In the genomic region with DNA sequence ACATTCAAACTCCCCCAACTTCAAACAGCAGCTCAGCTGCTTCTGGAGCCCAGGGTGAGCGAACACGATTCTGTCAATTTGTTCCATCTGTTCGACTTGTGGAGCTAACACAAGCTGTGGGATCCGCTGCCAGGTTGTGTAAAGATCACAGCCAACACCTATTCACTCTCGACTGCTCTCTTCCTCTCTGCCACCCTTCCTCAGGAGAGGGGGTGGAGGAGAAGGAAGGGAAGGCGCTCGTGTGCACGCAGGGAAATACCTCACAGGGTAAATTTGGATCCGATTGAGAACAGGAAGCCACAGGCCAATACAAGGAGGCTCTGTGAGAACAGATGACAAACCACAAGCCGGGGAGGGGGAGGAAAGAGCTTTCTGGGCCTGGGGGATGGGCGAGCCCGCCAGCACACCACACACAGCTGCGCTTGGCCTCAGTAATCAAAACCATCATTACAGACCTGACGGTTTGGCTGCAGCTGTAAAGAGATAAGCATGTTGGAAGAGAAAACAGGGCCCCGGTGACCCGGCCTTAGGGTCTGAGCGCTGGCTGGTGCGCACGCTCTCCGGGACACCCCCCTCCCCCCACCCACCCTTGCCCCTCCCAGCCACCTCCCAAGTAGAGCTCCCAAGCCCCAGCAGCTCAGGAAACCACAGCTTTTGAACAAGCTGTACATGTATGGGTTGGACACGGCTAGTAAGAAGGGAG, we compare ENCODE assay signal across 8 cellular contexts. TPM values are rescaled to one million over a fixed set of nuclear protein-coding genes. Genes with fewer than 3 reads are reported as not detected.
DNase-seq lines count a peak whose midpoint lies in the region; ATAC-seq and TF ChIP-seq lines count a peak whose summit lies in the region.

No MANE protein-coding gene starts in this region.

- CTCF ChIA-PET in activated naive CD4-positive, alpha-beta T cell treated with anti-CD3 and anti-CD28 coated beads, Interleukin-2, amount 10 ng/mL, durations not matched to agents 7 days and 5 days (lab: Charles Lee) = interaction anchor here (0.7 to 0.8 kb wide), 2 partner anchors 10 to 46 kb away, joined by 3 to 5 read pairs; no protein-coding TSS in a partner anchor

- no peak for TF ChIP-seq POLR2A in vagina (IDR thresholded peaks at IDR 0.05)

- peaks cover 78% of the 10 kb centered on the region for H3K27me3 Mint-ChIP-seq in activated naive CD4-positive, alpha-beta T cell treated with anti-CD3 and anti-CD28 coated beads, Interleukin-2, amount 10 ng/mL, durations not matched to agents 7 days and 5 days
- H3K27me3 Mint-ChIP-seq in glutamatergic neuron (ENCODE audit: unreplicated experiment) = peaks cover 16% of the 10 kb centered on the region

- H3K4me1 Mint-ChIP-seq in activated naive CD4-positive, alpha-beta T cell treated with anti-CD3 and anti-CD28 coated beads, Interleukin-2, amount 10 ng/mL, durations not matched to agents 7 days and 5 days = peaks cover 45% of the 10 kb centered on the region
- peaks cover 63% of the 10 kb centered on the region for H3K4me1 Mint-ChIP-seq in glutamatergic neuron (ENCODE audit: low read depth, unreplicated experiment)

- peak; percentile 97 for DNase-seq in DMS 273 (lab: John Stamatoyannopoulos, UW; ENCODE audit: unreplicated experiment)
- DNase-seq in HuH-7 (ENCODE audit: low spot score) = peak; percentile 23
- peak; percentile 91 for DNase-seq in SK-N-MC (ENCODE audit: low read depth, low spot score)
- DNase-seq in activated naive CD4-positive, alpha-beta T cell treated with anti-CD3 and anti-CD28 coated beads, Interleukin-2, amount 10 ng/mL, durations not matched to agents 7 days and 5 days = peak; percentile 92
- peak; percentile 77 for DNase-seq in glutamatergic neuron
- peak; percentile 89 for DNase-seq in retina
- DNase-seq in vagina (ENCODE audit: extremely low spot score in 2 of 2) = no peak

- TF ChIP-seq CTCF in glutamatergic neuron (IDR thresholded peaks at IDR 0.05; ENCODE audit: partially characterized antibody, unreplicated experiment) = no peak
- TF ChIP-seq CTCF in vagina (IDR thresholded peaks at IDR 0.05) = no peak

- peak overlapping the region; percentile 75 for H3K9ac ChIP-seq in SK-N-MC (ENCODE audit: insufficient read length)

- no peaks in the 10 kb centered on the region for H3K9me3 Mint-ChIP-seq in activated naive CD4-positive, alpha-beta T cell treated with anti-CD3 and anti-CD28 coated beads, Interleukin-2, amount 10 ng/mL, durations not matched to agents 7 days and 5 days
- H3K9me3 Mint-ChIP-seq in glutamatergic neuron (ENCODE audit: unreplicated experiment) = peaks cover 14% of the 10 kb centered on the region

- peak overlapping the region; percentile 85 for H3K27ac Mint-ChIP-seq in activated naive CD4-positive, alpha-beta T cell treated with anti-CD3 and anti-CD28 coated beads, Interleukin-2, amount 10 ng/mL, durations not matched to agents 7 days and 5 days
- H3K27ac Mint-ChIP-seq in glutamatergic neuron (ENCODE audit: unreplicated experiment) = peak overlapping the region; percentile 99

- no peaks in the 10 kb centered on the region for H3K27me3 ChIP-seq in vagina

- H3K36me3 Mint-ChIP-seq in activated naive CD4-positive, alpha-beta T cell treated with anti-CD3 and anti-CD28 coated beads, Interleukin-2, amount 10 ng/mL, durations not matched to agents 7 days and 5 days = peaks cover 15% of the 10 kb centered on the region
- peaks cover 18% of the 10 kb centered on the region for H3K36me3 Mint-ChIP-seq in glutamatergic neuron (ENCODE audit: unreplicated experiment)

- H3K4me1 ChIP-seq in vagina = peaks cover 19% of the 10 kb centered on the region

- H3K9me3 ChIP-seq in SK-N-MC (ENCODE audit: low read depth, low read length) (no peaks in the 10 kb centered on the region), vagina (no peaks in the 10 kb centered on the region)

- peaks cover 52% of the 10 kb centered on the region for H3K36me3 ChIP-seq in SK-N-MC (ENCODE audit: insufficient read depth, low read length)
- peaks cover 0 to 47% of the 10 kb centered on the region in 2 donors for H3K36me3 ChIP-seq in vagina

- intact Hi-C loops in vagina (cut with DNase I) = no loop called here

- H3K27ac ChIP-seq in SK-N-MC (peak overlapping the region; percentile 98), vagina (peak overlapping the region; percentile 57)

- peak; percentile 97 for ATAC-seq in GM21423 (IDR thresholded peaks at IDR 0.05; ENCODE audit: unreplicated experiment)

- H3K4me3 ChIP-seq in SK-N-MC (peak overlapping the region; percentile 68), vagina (peak overlapping the region; percentile 11 to 31)

- H3K4me3 Mint-ChIP-seq in activated naive CD4-positive, alpha-beta T cell treated with anti-CD3 and anti-CD28 coated beads, Interleukin-2, amount 10 ng/mL, durations not matched to agents 7 days and 5 days = peak overlapping the region; percentile 73
- H3K4me3 Mint-ChIP-seq in glutamatergic neuron (ENCODE audit: unreplicated experiment) = peak overlapping the region; percentile 91

RNA-seq across cellular contexts. Expression of a gene that starts 54.2 kb away (rescaled TPM):
- 104 TPM for total RNA-seq in glutamatergic neuron (ENCODE audit: unreplicated experiment)
- 14.2 TPM for total RNA-seq in vagina

Comparison
In these comparisons a context has a peak if more than half of its experiments do, and no peak if none do; other contexts are left out.
1. DNase-seq: peak in DMS 273 (single experiment), HuH-7 (single experiment), SK-N-MC (single experiment), activated naive CD4-positive, alpha-beta T cell treated with anti-CD3 and anti-CD28 coated beads, Interleukin-2, amount 10 ng/mL, durations not matched to agents 7 days and 5 days (single experiment), glutamatergic neuron (single experiment) and retina (single experiment); none in vagina (0 of 2).